In genomic region chr1:64963466-64963865, GRCh38 we compare ENCODE assay signal across 14 cellular contexts. TPM values are rescaled to one million over a fixed set of nuclear protein-coding genes. Genes with fewer than 3 reads are reported as not detected.
A peak's percentile ranks its signal among the peaks of the same experiment; 100 is the strongest.
DNase-seq lines count a peak whose midpoint lies in the region; ATAC-seq lines count a peak whose summit lies in the region.
"Had no signal": no experiment of that assay in that cellular context is flagged by ENCODE, and none has a peak within 500 bp of the region (broad histone marks: within the 10 kb centered on the region; RNA-seq: fewer than 3 reads in every experiment).

No MANE protein-coding gene starts in this region.

- DNase-seq in CD4-positive, CD25-positive, alpha-beta regulatory T cell, result no peak
- no peak for DNase-seq in activated CD4-positive, alpha-beta memory T cell treated with anti-CD3 and anti-CD28 coated beads, Interleukin-2, amount 10 ng/mL, durations not matched to agents 7 days and 5 days
- DNase-seq in memory B cell (ENCODE audit: low spot score in 2 of 2) (no peak), activated gamma-delta T cell (lab: John Stamatoyannopoulos, UW) (no peak)
- DNase-seq in stimulated activated CD8-positive, alpha-beta memory T cell treated with anti-CD3 and anti-CD28 coated beads, Interleukin-4, amount 100 ng/mL, for 48 hours, result no peak
- DNase-seq: body of pancreas, dorsolateral prefrontal cortex, GM23248, MV-4-11, NCI-H2171, Right ventricle myocardium superior, tibial artery had no signal

- no peaks in the 10 kb centered on the region for H3K27me3 ChIP-seq in CD4-positive, CD25-positive, alpha-beta regulatory T cell (ENCODE audit: control insufficient read depth, insufficient read depth, low read length)
- H3K27me3 ChIP-seq: body of pancreas, dorsolateral prefrontal cortex, tibial artery had no signal

- H3K27me3 Mint-ChIP-seq in CD4-positive, CD25-positive, alpha-beta regulatory T cell, result no peaks in the 10 kb centered on the region
- peaks cover 3% of the 10 kb centered on the region for H3K27me3 Mint-ChIP-seq in activated CD4-positive, alpha-beta memory T cell treated with anti-CD3 and anti-CD28 coated beads, Interleukin-2, amount 10 ng/mL, durations not matched to agents 7 days and 5 days
- H3K27me3 Mint-ChIP-seq in memory B cell, result no peaks in the 10 kb centered on the region

- H3K36me3 ChIP-seq in CD4-positive, CD25-positive, alpha-beta regulatory T cell (ENCODE audit: control insufficient read depth, insufficient read depth, low read length), result peaks cover 4% of the 10 kb centered on the region
- H3K36me3 ChIP-seq: tibial artery had no signal

- H3K27ac Mint-ChIP-seq in CD4-positive, CD25-positive, alpha-beta regulatory T cell, result peak overlapping the region; percentile 57 to 94 (median 72)
- H3K27ac Mint-ChIP-seq in activated CD4-positive, alpha-beta memory T cell treated with anti-CD3 and anti-CD28 coated beads, Interleukin-2, amount 10 ng/mL, durations not matched to agents 7 days and 5 days, result peak overlapping the region; percentile 60
- peak overlapping the region; percentile 92 for H3K27ac Mint-ChIP-seq in memory B cell

- H3K4me1 ChIP-seq in CD4-positive, CD25-positive, alpha-beta regulatory T cell (ENCODE audit: control insufficient read depth, insufficient read depth, low read length, poor library complexity, severe bottlenecking), result peaks cover 69% of the 10 kb centered on the region

- H3K27ac ChIP-seq in CD4-positive, CD25-positive, alpha-beta regulatory T cell (ENCODE audit: insufficient read depth, low read length, poor library complexity, severe bottlenecking), result peak overlapping the region; percentile 96
- H3K27ac ChIP-seq: dorsolateral prefrontal cortex, GM23248, tibial artery had no signal

- CTCF ChIA-PET in activated CD4-positive, alpha-beta memory T cell treated with anti-CD3 and anti-CD28 coated beads, Interleukin-2, amount 10 ng/mL, durations not matched to agents 7 days and 5 days (lab: Charles Lee), result interaction anchor here (0.5 to 1.7 kb wide), 3 partner anchors 40 to 87 kb away, joined by 3 to 5 read pairs (median 3); no protein-coding TSS in a partner anchor

- peak overlapping the region; percentile 96 for H3K4me3 ChIP-seq in CD4-positive, CD25-positive, alpha-beta regulatory T cell (ENCODE audit: low read depth, low read length)
- peak overlapping the region; percentile 33; the same call in 1 of the 2 replicates for H3K4me3 ChIP-seq in GM08714 (ENCODE audit: low read length)
- H3K4me3 ChIP-seq: body of pancreas, GM23248, tibial artery had no signal

- H3K9me3 ChIP-seq in CD4-positive, CD25-positive, alpha-beta regulatory T cell (ENCODE audit: control insufficient read depth in 2 of 2, low read length in 2 of 2), result no peaks in the 10 kb centered on the region
- H3K9me3 ChIP-seq: body of pancreas, tibial artery had no signal

- H3K36me3 Mint-ChIP-seq in CD4-positive, CD25-positive, alpha-beta regulatory T cell, result no peaks in the 10 kb centered on the region
- peaks cover 29% of the 10 kb centered on the region for H3K36me3 Mint-ChIP-seq in activated CD4-positive, alpha-beta memory T cell treated with anti-CD3 and anti-CD28 coated beads, Interleukin-2, amount 10 ng/mL, durations not matched to agents 7 days and 5 days (ENCODE audit: low read depth)
- peaks cover 2% of the 10 kb centered on the region for H3K36me3 Mint-ChIP-seq in memory B cell

- peak overlapping the region; percentile 91 to 98 (median 94) for H3K4me3 Mint-ChIP-seq in CD4-positive, CD25-positive, alpha-beta regulatory T cell
- peak overlapping the region; percentile 81 for H3K4me3 Mint-ChIP-seq in activated CD4-positive, alpha-beta memory T cell treated with anti-CD3 and anti-CD28 coated beads, Interleukin-2, amount 10 ng/mL, durations not matched to agents 7 days and 5 days
- H3K4me3 Mint-ChIP-seq in memory B cell, result peak overlapping the region; percentile 91

- POLR2A ChIA-PET in activated CD4-positive, alpha-beta memory T cell treated with anti-CD3 and anti-CD28 coated beads, Interleukin-2, amount 10 ng/mL, durations not matched to agents 7 days and 5 days (lab: Charles Lee), result interaction anchor here (1.8 to 3.3 kb wide), 2 partner anchors 39 to 44 kb away, joined by 4 to 14 read pairs; no protein-coding TSS in a partner anchor

- peaks cover 37 to 77% (median 53%) of the 10 kb centered on the region in 4 donors for H3K4me1 Mint-ChIP-seq in CD4-positive, CD25-positive, alpha-beta regulatory T cell
- H3K4me1 Mint-ChIP-seq in activated CD4-positive, alpha-beta memory T cell treated with anti-CD3 and anti-CD28 coated beads, Interleukin-2, amount 10 ng/mL, durations not matched to agents 7 days and 5 days, result peaks cover 70% of the 10 kb centered on the region
- peaks cover 50% of the 10 kb centered on the region for H3K4me1 Mint-ChIP-seq in memory B cell

- ATAC-seq in CD4-positive, CD25-positive, alpha-beta regulatory T cell (ENCODE audit: low read depth in 2 of 2), result no peak
- ATAC-seq in memory B cell (ENCODE audit: low read depth), result no peak
- ATAC-seq in GM21717 (IDR thresholded peaks at IDR 0.05; ENCODE audit: unreplicated experiment), result no peak
- ATAC-seq: body of pancreas had no signal

- no peaks in the 10 kb centered on the region for H3K9me3 Mint-ChIP-seq in CD4-positive, CD25-positive, alpha-beta regulatory T cell
- no peaks in the 10 kb centered on the region for H3K9me3 Mint-ChIP-seq in activated CD4-positive, alpha-beta memory T cell treated with anti-CD3 and anti-CD28 coated beads, Interleukin-2, amount 10 ng/mL, durations not matched to agents 7 days and 5 days
- H3K9me3 Mint-ChIP-seq in memory B cell, result no peaks in the 10 kb centered on the region

RNA-seq across cellular contexts. Expression of gene JAK1, which starts 2.9 kb away (rescaled TPM):
- total RNA-seq in CD4-positive, CD25-positive, alpha-beta regulatory T cell, result 333 TPM
- polyA plus RNA-seq in CD4-positive, CD25-positive, alpha-beta regulatory T cell, result 100 to 1,000 TPM; 215 to 231 (median 223) TPM
- 100 to 1,000 TPM; 204 to 205 TPM for total RNA-seq in activated CD4-positive, alpha-beta memory T cell treated with anti-CD3 and anti-CD28 coated beads, Interleukin-2, amount 10 ng/mL, durations not matched to agents 7 days and 5 days
